ENCODE assay signal across 8 cellular contexts in genomic region chr5:81301221-81302015, GRCh38. TPM values are rescaled to one million over a fixed set of nuclear protein-coding genes. Genes with fewer than 3 reads are reported as not detected.
DNase-seq lines count a peak whose midpoint lies in the region; ATAC-seq, FAIRE-seq and TF ChIP-seq lines count a peak whose summit lies in the region.

Gene ZCCHC9 (plus strand): TSS chr5:81301587. CDS start chr5:81304758, 3,171 bp downstream.

- TF ChIP-seq POLR2A in body of pancreas (IDR thresholded peaks at IDR 0.05), result peak; percentile 76 to 92 (median 91)

- no peaks in the 10 kb centered on the region for H3K27me3 ChIP-seq in body of pancreas

- no peaks in the 10 kb centered on the region for H3K36me3 ChIP-seq in body of pancreas (replicated peaks in 1 of 2; ENCODE audit: insufficient read depth in 1 of 2, low read depth in 2 of 2)

- intact Hi-C loops in body of pancreas (cut with DNase I), result no loop called here
- intact Hi-C loops in sciatic nerve (cut with DNase I), result no loop called here

- DNase-seq in NCI-H2107 treated with DMSO at 0.1 percent for 48 hours (lab: John Stamatoyannopoulos, UW; ENCODE audit: unreplicated experiment) (peak; percentile 30), body of pancreas (peak; percentile 91 to 94 (median 93)), iPS DF 19.7 (ENCODE audit: low read depth, low spot score) (peak; percentile 92), sciatic nerve (ENCODE audit: low spot score) (peak; percentile 96)

- peak in 5 of 7 experiments; percentile 16 to 53 (median 46) for TF ChIP-seq CTCF in body of pancreas (IDR thresholded peaks at IDR 0.05)

- peak within 1 kb of the TSS; percentile 68 to 87 (median 82) for H3K27ac ChIP-seq in body of pancreas

- peaks cover 26% of the 10 kb centered on the region for H3K4me1 ChIP-seq in body of pancreas

- ATAC-seq in GM18519 (IDR thresholded peaks at IDR 0.05; ENCODE audit: low FRiP score, unreplicated experiment), result peak; percentile 91
- ATAC-seq in HG03060 (IDR thresholded peaks at IDR 0.05; ENCODE audit: low read depth, unreplicated experiment), result peak; percentile 93
- ATAC-seq in body of pancreas, result peak; percentile 97
- ATAC-seq in sciatic nerve, result peak; percentile 98

- H3K9me3 ChIP-seq in body of pancreas, result no peaks in the 10 kb centered on the region

- 0 to 1% methylated on average over 31 to 54 of the region's 54 CpGs for WGBS in body of pancreas, 2 donors

- FAIRE-seq in A204.1 (lab: Jason Lieb, UNC) (peak; percentile 87), TTC549 (lab: Jason Lieb, UNC) (peak; percentile 29)

- H3K4me3 ChIP-seq in body of pancreas, result peak within 1 kb of the TSS; percentile 88

RNA-seq across cellular contexts. Expression of gene ZCCHC9, which starts in this region (rescaled TPM):
- 10 to 100 TPM; 10.5 to 10.6 TPM for total RNA-seq in body of pancreas
- total RNA-seq in sciatic nerve, result 19.2 TPM

Comparison
In these comparisons a context has a peak if more than half of its experiments do, and no peak if none do; other contexts are left out.
1. Peak in every context shown above with its lines: DNase-seq, ATAC-seq, H3K4me3 ChIP-seq and H3K27ac ChIP-seq.
2. DNase-seq: peak in every context shown above with its lines; median percentile 96 in sciatic nerve; 93 in body of pancreas; 92 in iPS DF 19.7; 30 in NCI-H2107 treated with DMSO at 0.1 percent for 48 hours.